1 cellular context compared by ENCODE assay signal in genomic region chr10:21524131-21524525, GRCh38.
TF ChIP-seq lines count a peak whose summit lies in the region.

No MANE protein-coding gene starts in this region.

TF ChIP-seq in HepG2, 621 proteins besides CTCF, POLR2A, EP300 and RAD21:
- TF ChIP-seq PRPF4 (IDR thresholded peaks at IDR 0.05; ENCODE audit: low read depth, low read length, poor library complexity, severe bottlenecking) (peak; percentile 79), HOXA5 (CRISPR knock-in tag; IDR thresholded peaks at IDR 0.05) (no peak), ZNF564 (CRISPR knock-in tag; IDR thresholded peaks at IDR 0.05) (0 out of 2 replicates have a peak, but pooled peaks have one; percentile 10), ZFAT (CRISPR knock-in tag; conservative IDR thresholded peaks at IDR 0.05) (0 out of 2 replicates have a peak, but pooled peaks have one; percentile 36)
